12 cellular contexts compared by ENCODE assay signal in genomic region chr1:230542054-230542453, GRCh38.
DNase-seq lines count a peak whose midpoint lies in the region; ATAC-seq and TF ChIP-seq lines count a peak whose summit lies in the region.
"Had no signal": no experiment of that assay in that cellular context is flagged by ENCODE, and none has a peak within 500 bp of the region (broad histone marks: within the 10 kb centered on the region; RNA-seq: fewer than 3 reads in every experiment).

No MANE protein-coding gene starts in this region.

- peak; percentile 21 for ATAC-seq in effector memory CD8-positive, alpha-beta T cell (replicated peaks)
- ATAC-seq in GM19397 (IDR thresholded peaks at IDR 0.05; ENCODE audit: unreplicated experiment) = no peak
- no peak for ATAC-seq in GM21367 (IDR thresholded peaks at IDR 0.05; ENCODE audit: unreplicated experiment)
- ATAC-seq: WTC11 had no signal

- H3K27me3 Mint-ChIP-seq in effector memory CD8-positive, alpha-beta T cell = peaks cover 15 to 56% of the 10 kb centered on the region in 2 donors

- POLR2A ChIA-PET in RWPE1 (lab: Yijun Ruan, JAX; ENCODE audit: low non-redundant PET) = no interaction called here

- H3K4me1 Mint-ChIP-seq in effector memory CD8-positive, alpha-beta T cell (ENCODE audit: low read depth in 2 of 2) = no peaks in the 10 kb centered on the region

- H3K27ac ChIP-seq in RWPE1 = no peak overlapping the region

- no peaks in the 10 kb centered on the region for H3K36me3 Mint-ChIP-seq in effector memory CD8-positive, alpha-beta T cell (ENCODE audit: insufficient read depth)
- H3K36me3 Mint-ChIP-seq: type B pancreatic cell, WTC11 had no signal

- no peaks in the 10 kb centered on the region for H3K9me3 Mint-ChIP-seq in effector memory CD8-positive, alpha-beta T cell
- H3K9me3 Mint-ChIP-seq: type B pancreatic cell, WTC11 had no signal

- no peak overlapping the region for H3K4me3 Mint-ChIP-seq in effector memory CD8-positive, alpha-beta T cell
- H3K4me3 Mint-ChIP-seq: type B pancreatic cell, WTC11 had no signal

- TF ChIP-seq CTCF in RWPE1 (conservative IDR thresholded peaks at IDR 0.05; ENCODE audit: low read depth) = no peak

- no peak overlapping the region for H3K27ac Mint-ChIP-seq in effector memory CD8-positive, alpha-beta T cell
- H3K27ac Mint-ChIP-seq: type B pancreatic cell, WTC11 had no signal

- CTCF ChIA-PET in RWPE1 (lab: Yijun Ruan, JAX) = interaction anchor here (0.6 kb wide), 1 partner anchor 57 kb away, joined by 3 read pairs; no protein-coding TSS in a partner anchor

- DNase-seq in activated T-cell treated with anti-CD3 and anti-CD28 coated beads for 48 hours (ENCODE audit: low read depth) (peak; percentile 12), RWPE1 (ENCODE audit: low spot score) (peak; percentile 48)
- no peak for DNase-seq in activated T-cell treated with anti-CD3 and anti-CD28 coated beads, Interleukin-2, amount 50 U/mL, for 1 hour
- no peak for DNase-seq in effector memory CD8-positive, alpha-beta T cell
- DNase-seq in stimulated activated CD8-positive, alpha-beta memory T cell treated with anti-CD3 and anti-CD28 coated beads, Interleukin-15, amount 100 ng/mL, for 48 hours (ENCODE audit: low read depth in 2 of 2) = peak; percentile 12 to 28
- no peak for DNase-seq in activated CD4-positive, CD25-positive, alpha-beta regulatory T cell (lab: John Stamatoyannopoulos, UW)
- DNase-seq: hypothalamus, mesendoderm had no signal

Comparison
In these comparisons a context has a peak if more than half of its experiments do, and no peak if none do; other contexts are left out.
1. DNase-seq: peak in activated T-cell treated with anti-CD3 and anti-CD28 coated beads for 48 hours (single experiment), RWPE1 (single experiment) and stimulated activated CD8-positive, alpha-beta memory T cell treated with anti-CD3 and anti-CD28 coated beads, Interleukin-15, amount 100 ng/mL, for 48 hours (2 of 2); none in activated T-cell treated with anti-CD3 and anti-CD28 coated beads, Interleukin-2, amount 50 U/mL, for 1 hour (single experiment), effector memory CD8-positive, alpha-beta T cell (0 of 3) and activated CD4-positive, CD25-positive, alpha-beta regulatory T cell (0 of 4).